In the genomic region with DNA sequence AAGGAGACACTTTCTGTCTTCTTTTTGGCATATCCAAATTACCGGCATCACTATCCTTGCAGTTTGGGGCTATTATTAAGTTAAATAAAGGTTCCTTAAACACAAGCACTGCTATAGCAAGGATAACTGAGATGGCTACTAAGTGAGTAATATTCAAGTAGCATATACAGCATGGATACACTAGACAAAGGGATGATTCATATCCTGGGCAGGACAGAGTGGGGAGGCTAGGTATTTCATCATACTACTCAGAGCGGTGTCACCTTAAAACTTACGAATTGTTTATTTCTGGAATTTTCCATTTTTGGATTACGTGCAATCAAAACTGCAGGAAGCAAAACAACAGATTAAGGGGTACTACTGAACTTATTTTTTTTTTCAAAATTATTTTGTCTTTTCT, we compare ENCODE assay signal across 12 cellular contexts.
DNase-seq lines count a peak whose midpoint lies in the region; ATAC-seq, FAIRE-seq and TF ChIP-seq lines count a peak whose summit lies in the region.
"Had no signal": no experiment of that assay in that cellular context is flagged by ENCODE, and none has a peak within 500 bp of the region (broad histone marks: within the 10 kb centered on the region; RNA-seq: fewer than 3 reads in every experiment).

No MANE protein-coding gene starts in this region.

- peaks cover 14% of the 10 kb centered on the region for H3K79me2 ChIP-seq in ACC112 (ENCODE audit: control insufficient read depth, insufficient read depth, low read length, unreplicated experiment)

- H3K27ac ChIP-seq in ACC112 (ENCODE audit: low read depth, low read length) = peak overlapping the region; percentile 59
- H3K27ac ChIP-seq: cardiac muscle cell, VCaP had no signal

- peak; percentile 4 for DNase-seq in H54 (ENCODE audit: insufficient read length, low spot score)
- peak; percentile 45 for DNase-seq in foreskin melanocyte
- DNase-seq in NCI-H1417 (lab: John Stamatoyannopoulos, UW) = no peak
- DNase-seq in effector CD4-positive, alpha-beta T cell = no peak
- DNase-seq: DMS79 treated with DMSO at 0.1 percent for 48 hours, NCI-H2081 treated with DMSO at 0.1 percent for 48 hours had no signal

- H3K36me3 ChIP-seq in ACC112 (ENCODE audit: insufficient read depth, low read length) = peaks cover 7% of the 10 kb centered on the region; the same call in 1 of the 2 replicates

- H3K4me1 ChIP-seq in ACC112 (ENCODE audit: control insufficient read depth, insufficient read depth, low read length, unreplicated experiment) = peaks cover 34% of the 10 kb centered on the region

- peak; percentile 98 for FAIRE-seq in H54 (lab: Jason Lieb, UNC)

- TF ChIP-seq POLR2A in H54 (IDR thresholded peaks at IDR 0.05; ENCODE audit: low read depth, low read length) = no peak

- H2AFZ ChIP-seq in ACC112 (ENCODE audit: low read length, unreplicated experiment) = no peak overlapping the region

- ATAC-seq in SK-N-SH treated with all-trans-retinoic acid at 6 μM for 48 hours = peak; percentile 100
- ATAC-seq in GM18909 (IDR thresholded peaks at IDR 0.05; ENCODE audit: poor library complexity, unreplicated experiment) = no peak
- ATAC-seq in HG02981 (IDR thresholded peaks at IDR 0.05; ENCODE audit: unreplicated experiment) = no peak

- H3K4me3 ChIP-seq in ACC112 (ENCODE audit: low read depth, low read length) = peak overlapping the region; percentile 41
- H3K4me3 ChIP-seq: cardiac muscle cell had no signal

- H3K27me3 ChIP-seq in ACC112 (ENCODE audit: insufficient read depth, low read length) = no peaks in the 10 kb centered on the region
- H3K27me3 ChIP-seq: cardiac muscle cell had no signal

TF ChIP-seq in SK-N-SH treated with all-trans-retinoic acid at 6 μM for 48 hours, 23 proteins besides CTCF, POLR2A, EP300 and RAD21:
- TF ChIP-seq PPARA (CRISPR knock-in tag; IDR thresholded peaks at IDR 0.05; ENCODE audit: borderline replicate concordance) (no peak), BACH2 (CRISPR knock-in tag; IDR thresholded peaks at IDR 0.05; ENCODE audit: borderline replicate concordance) (no peak), TCF4 (CRISPR knock-in tag; IDR thresholded peaks at IDR 0.05; ENCODE audit: borderline replicate concordance) (no peak), TOX (CRISPR knock-in tag; IDR thresholded peaks at IDR 0.05; ENCODE audit: borderline replicate concordance) (no peak), ISL1 (CRISPR knock-in tag; IDR thresholded peaks at IDR 0.05) (no peak), OSR1 (CRISPR knock-in tag; IDR thresholded peaks at IDR 0.05) (no peak), CSDC2 (CRISPR knock-in tag; IDR thresholded peaks at IDR 0.05) (no peak), ESRRG (CRISPR knock-in tag; IDR thresholded peaks at IDR 0.05) (no peak)
- TF ChIP-seq, protein P1, sequence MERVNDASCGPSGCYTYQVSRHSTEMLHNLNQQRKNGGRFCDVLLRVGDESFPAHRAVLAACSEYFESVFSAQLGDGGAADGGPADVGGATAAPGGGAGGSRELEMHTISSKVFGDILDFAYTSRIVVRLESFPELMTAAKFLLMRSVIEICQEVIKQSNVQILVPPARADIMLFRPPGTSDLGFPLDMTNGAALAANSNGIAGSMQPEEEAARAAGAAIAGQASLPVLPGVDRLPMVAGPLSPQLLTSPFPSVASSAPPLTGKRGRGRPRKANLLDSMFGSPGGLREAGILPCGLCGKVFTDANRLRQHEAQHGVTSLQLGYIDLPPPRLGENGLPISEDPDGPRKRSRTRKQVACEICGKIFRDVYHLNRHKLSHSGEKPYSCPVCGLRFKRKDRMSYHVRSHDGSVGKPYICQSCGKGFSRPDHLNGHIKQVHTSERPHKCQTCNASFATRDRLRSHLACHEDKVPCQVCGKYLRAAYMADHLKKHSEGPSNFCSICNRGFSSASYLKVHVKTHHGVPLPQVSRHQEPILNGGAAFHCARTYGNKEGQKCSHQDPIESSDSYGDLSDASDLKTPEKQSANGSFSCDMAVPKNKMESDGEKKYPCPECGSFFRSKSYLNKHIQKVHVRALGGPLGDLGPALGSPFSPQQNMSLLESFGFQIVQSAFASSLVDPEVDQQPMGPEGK (CRISPR knock-in tag; IDR thresholded peaks at IDR 0.05; ENCODE audit: borderline replicate concordance) = no peak
- TF ChIP-seq, protein P2, sequence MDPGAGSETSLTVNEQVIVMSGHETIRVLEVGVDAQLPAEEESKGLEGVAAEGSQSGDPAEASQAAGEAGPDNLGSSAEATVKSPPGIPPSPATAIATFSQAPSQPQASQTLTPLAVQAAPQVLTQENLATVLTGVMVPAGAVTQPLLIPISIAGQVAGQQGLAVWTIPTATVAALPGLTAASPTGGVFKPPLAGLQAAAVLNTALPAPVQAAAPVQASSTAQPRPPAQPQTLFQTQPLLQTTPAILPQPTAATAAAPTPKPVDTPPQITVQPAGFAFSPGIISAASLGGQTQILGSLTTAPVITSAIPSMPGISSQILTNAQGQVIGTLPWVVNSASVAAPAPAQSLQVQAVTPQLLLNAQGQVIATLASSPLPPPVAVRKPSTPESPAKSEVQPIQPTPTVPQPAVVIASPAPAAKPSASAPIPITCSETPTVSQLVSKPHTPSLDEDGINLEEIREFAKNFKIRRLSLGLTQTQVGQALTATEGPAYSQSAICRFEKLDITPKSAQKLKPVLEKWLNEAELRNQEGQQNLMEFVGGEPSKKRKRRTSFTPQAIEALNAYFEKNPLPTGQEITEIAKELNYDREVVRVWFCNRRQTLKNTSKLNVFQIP (CRISPR knock-in tag; IDR thresholded peaks at IDR 0.05; ENCODE audit: borderline replicate concordance, low read depth) = no peak

Comparison
In these comparisons a context has a peak if more than half of its experiments do, and no peak if none do; other contexts are left out.
1. DNase-seq: peak in H54 (single experiment) and foreskin melanocyte (single experiment); none in NCI-H1417 (0 of 3) and effector CD4-positive, alpha-beta T cell (single experiment).